1 cellular context compared by ENCODE assay signal in the genomic region with DNA sequence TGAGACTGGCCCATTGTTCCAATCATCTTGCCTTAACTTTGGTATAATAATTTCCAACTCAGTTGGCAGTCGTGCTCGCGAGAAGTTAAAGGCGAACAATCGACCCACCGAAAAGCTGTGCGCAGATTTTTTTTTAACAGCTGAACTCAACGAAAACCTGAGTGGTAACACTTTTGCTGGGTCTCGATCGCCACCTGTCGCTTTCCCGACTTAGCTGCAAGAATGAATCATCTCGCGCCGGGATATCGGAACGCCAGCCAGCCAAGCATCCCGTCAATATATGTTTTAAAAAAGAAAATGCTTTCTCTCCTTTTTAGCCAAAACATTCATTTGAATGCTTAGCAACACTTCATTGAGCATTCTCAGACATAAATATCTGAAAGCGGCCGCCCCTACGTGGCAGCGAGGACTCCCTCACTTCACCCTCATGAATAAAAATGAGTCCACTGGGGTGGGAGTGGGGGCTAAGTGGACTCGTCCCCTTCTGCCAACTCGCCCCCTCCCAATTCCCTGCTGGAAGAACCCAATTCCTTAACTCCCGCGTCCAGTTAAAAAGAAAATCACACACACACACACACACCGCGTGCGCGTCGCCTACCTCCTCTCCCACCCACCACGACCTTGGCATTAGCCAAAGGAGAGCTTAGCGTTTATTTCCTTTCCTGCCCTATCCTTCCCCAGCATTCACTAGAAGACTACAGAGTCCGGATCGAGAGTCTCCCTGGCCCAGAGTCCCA.
TF ChIP-seq lines count a peak whose summit lies in the region.

No MANE protein-coding gene starts in this region.

TF ChIP-seq in HepG2, 621 proteins besides CTCF, POLR2A, EP300 and RAD21 (continued from another document):
- TF ChIP-seq, protein P1, sequence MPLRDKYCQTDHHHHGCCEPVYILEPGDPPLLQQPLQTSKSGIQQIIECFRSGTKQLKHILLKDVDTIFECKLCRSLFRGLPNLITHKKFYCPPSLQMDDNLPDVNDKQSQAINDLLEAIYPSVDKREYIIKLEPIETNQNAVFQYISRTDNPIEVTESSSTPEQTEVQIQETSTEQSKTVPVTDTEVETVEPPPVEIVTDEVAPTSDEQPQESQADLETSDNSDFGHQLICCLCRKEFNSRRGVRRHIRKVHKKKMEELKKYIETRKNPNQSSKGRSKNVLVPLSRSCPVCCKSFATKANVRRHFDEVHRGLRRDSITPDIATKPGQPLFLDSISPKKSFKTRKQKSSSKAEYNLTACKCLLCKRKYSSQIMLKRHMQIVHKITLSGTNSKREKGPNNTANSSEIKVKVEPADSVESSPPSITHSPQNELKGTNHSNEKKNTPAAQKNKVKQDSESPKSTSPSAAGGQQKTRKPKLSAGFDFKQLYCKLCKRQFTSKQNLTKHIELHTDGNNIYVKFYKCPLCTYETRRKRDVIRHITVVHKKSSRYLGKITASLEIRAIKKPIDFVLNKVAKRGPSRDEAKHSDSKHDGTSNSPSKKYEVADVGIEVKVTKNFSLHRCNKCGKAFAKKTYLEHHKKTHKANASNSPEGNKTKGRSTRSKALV (CRISPR knock-in tag; IDR thresholded peaks at IDR 0.05), result 0 out of 2 replicates have a peak, but pooled peaks have one; percentile 42
- TF ChIP-seq HDAC1 (CRISPR knock-in tag; IDR thresholded peaks at IDR 0.05) (no peak), ETV5 (CRISPR knock-in tag; IDR thresholded peaks at IDR 0.05; ENCODE audit: borderline replicate concordance) (no peak), STAG1 (CRISPR knock-in tag; IDR thresholded peaks at IDR 0.05) (peak; percentile 82), ZNF12 (CRISPR knock-in tag; IDR thresholded peaks at IDR 0.05) (0 out of 2 replicates have a peak, but pooled peaks have one; percentile 32), ZNF720 (CRISPR knock-in tag; IDR thresholded peaks at IDR 0.05) (no peak)
- TF ChIP-seq, protein P2, sequence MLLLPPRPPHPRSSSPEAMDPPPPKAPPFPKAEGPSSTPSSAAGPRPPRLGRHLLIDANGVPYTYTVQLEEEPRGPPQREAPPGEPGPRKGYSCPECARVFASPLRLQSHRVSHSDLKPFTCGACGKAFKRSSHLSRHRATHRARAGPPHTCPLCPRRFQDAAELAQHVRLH (CRISPR knock-in tag; IDR thresholded peaks at IDR 0.05; ENCODE audit: borderline replicate concordance, low read depth), result no peak
